Comparison of ENCODE assay signal across 18 cellular contexts in genomic region chr19:16361254-16361653, GRCh38. TPM values are rescaled to one million over a fixed set of nuclear protein-coding genes. Genes with fewer than 3 reads are reported as not detected.
A peak's percentile ranks its signal among the peaks of the same experiment; 100 is the strongest.
DNase-seq lines count a peak whose midpoint lies in the region; ATAC-seq and TF ChIP-seq lines count a peak whose summit lies in the region.
"Had no signal": no experiment of that assay in that cellular context is flagged by ENCODE, and none has a peak within 500 bp of the region (broad histone marks: within the 10 kb centered on the region; RNA-seq: fewer than 3 reads in every experiment).

No MANE protein-coding gene starts in this region.

- peaks cover 0 to 71% (median 12%) of the 10 kb centered on the region in 11 experiments; a peak in 12 of 22 replicates for H4K20me1 ChIP-seq in BLaER1 treated with 17β-estradiol and CSF1 and Interleukin-3, amounts not matched to agents 10 nM and 100 nM

- no peaks in the 10 kb centered on the region for H3K27me3 Mint-ChIP-seq in CD4-positive, alpha-beta memory T cell
- H3K27me3 Mint-ChIP-seq in activated T-helper 17 cell treated with anti-CD3 and anti-CD28 coated beads, Interleukin-2, amount 50 U/mL, for 72 hours = no peaks in the 10 kb centered on the region
- H3K27me3 Mint-ChIP-seq in neural crest cell (ENCODE audit: low read depth) = no peaks in the 10 kb centered on the region

- DNase-seq in CD4-positive, alpha-beta memory T cell = no peak
- DNase-seq in neural crest cell (ENCODE audit: low read depth, low spot score) (no peak), NCI-H1048 (lab: John Stamatoyannopoulos, UW) (no peak)
- DNase-seq in stimulated activated CD4-positive, alpha-beta T cell treated with anti-CD3 and anti-CD28 coated beads, Interleukin-1b, Interleukin-23, amount 100 ng/mL, for 48 hours = no peak
- DNase-seq in stimulated activated CD4-positive, alpha-beta T cell treated with anti-CD3 and anti-CD28 coated beads, Interleukin-4, amount 100 ng/mL, for 24 hours = no peak
- DNase-seq: activated naive CD4-positive, alpha-beta T cell treated with anti-CD3 and anti-CD28 coated beads, Interleukin-2, amount 50 U/mL, for 16 hours; DND-41; Kasumi-1; left colon; NCI-H187 treated with DMSO at 0.1 percent for 48 hours; NCI-H526; stimulated activated CD4-positive, alpha-beta T cell treated with anti-CD3 and anti-CD28 coated beads, Interleukin-15, amount 100 ng/mL, for 24 hours had no signal

- no peak overlapping the region for H3K4me3 ChIP-seq in BLaER1 treated with 17β-estradiol and CSF1 and Interleukin-3, amounts not matched to agents 10 nM and 100 nM
- H3K4me3 ChIP-seq in CD4-positive, alpha-beta memory T cell (ENCODE audit: low read length in 2 of 2) = no peak overlapping the region
- H3K4me3 ChIP-seq: cardiac muscle cell had no signal

- peaks cover 85 to 100% (median 100%) of the 10 kb centered on the region in 10 experiments for H3K4me1 ChIP-seq in BLaER1 treated with 17β-estradiol and CSF1 and Interleukin-3, amounts not matched to agents 10 nM and 100 nM
- H3K4me1 ChIP-seq in CD4-positive, alpha-beta memory T cell (ENCODE audit: insufficient read depth, low read length) = peaks cover 99% of the 10 kb centered on the region

- H3K27ac Mint-ChIP-seq in CD4-positive, alpha-beta memory T cell = peak overlapping the region in 6 of 7 donors; percentile 75 to 94 (median 94)
- H3K27ac Mint-ChIP-seq in activated T-helper 17 cell treated with anti-CD3 and anti-CD28 coated beads, Interleukin-2, amount 50 U/mL, for 72 hours = no peak overlapping the region
- no peak overlapping the region for H3K27ac Mint-ChIP-seq in neural crest cell (ENCODE audit: unreplicated experiment)

- no peak for TF ChIP-seq CTCF in neural crest cell (conservative IDR thresholded peaks at IDR 0.05)

- peak overlapping the region; percentile 4 to 99 (median 97); a peak in 21 of 22 replicates for H3K4me2 ChIP-seq in BLaER1 treated with 17β-estradiol and CSF1 and Interleukin-3, amounts not matched to agents 10 nM and 100 nM

- POLR2A ChIA-PET in CD4-positive, alpha-beta memory T cell (lab: Charles Lee; ENCODE audit: partially characterized antibody) = interaction anchor here (0.6 to 34.9 kb wide), 5 partner anchors 11 to 101 kb away, joined by 3 to 6478 read pairs (median 8); partner anchors contain the start of gene KLF2

- peak overlapping the region in 7 of 8 donors; percentile 36 to 82 (median 77) for H3K4me3 Mint-ChIP-seq in CD4-positive, alpha-beta memory T cell
- peak overlapping the region; percentile 53 for H3K4me3 Mint-ChIP-seq in activated T-helper 17 cell treated with anti-CD3 and anti-CD28 coated beads, Interleukin-2, amount 50 U/mL, for 72 hours
- H3K4me3 Mint-ChIP-seq in neural crest cell = peak overlapping the region; percentile 22

- ATAC-seq in activated T-helper 17 cell treated with anti-CD3 and anti-CD28 coated beads, Interleukin-2, amount 50 U/mL, for 72 hours (replicated peaks) = no peak
- ATAC-seq: left colon, Panc1 had no signal

- no peaks in the 10 kb centered on the region for H3K9me3 ChIP-seq in BLaER1 treated with 17β-estradiol and CSF1 and Interleukin-3, amounts not matched to agents 10 nM and 100 nM (replicated peaks in 1 of 11)
- H3K9me3 ChIP-seq in CD4-positive, alpha-beta memory T cell (ENCODE audit: control insufficient read depth in 1 of 2, low read length in 2 of 2) = no peaks in the 10 kb centered on the region

- H3K9ac ChIP-seq in BLaER1 treated with 17β-estradiol and CSF1 and Interleukin-3, amounts not matched to agents 10 nM and 100 nM = peak overlapping the region in 3 of 11 experiments; percentile 10 to 45 (median 20); a peak in 1 of 22 replicates

- peaks cover 0 to 44% (median 0%) of the 10 kb centered on the region in 11 experiments; a peak in 7 of 22 replicates for H3K27me3 ChIP-seq in BLaER1 treated with 17β-estradiol and CSF1 and Interleukin-3, amounts not matched to agents 10 nM and 100 nM
- no peaks in the 10 kb centered on the region for H3K27me3 ChIP-seq in CD4-positive, alpha-beta memory T cell (ENCODE audit: insufficient read depth, low read length)
- H3K27me3 ChIP-seq: cardiac muscle cell had no signal

- peaks cover 0 to 3% of the 10 kb centered on the region in 2 donors for H3K36me3 Mint-ChIP-seq in CD4-positive, alpha-beta memory T cell
- peaks cover 35% of the 10 kb centered on the region for H3K36me3 Mint-ChIP-seq in activated T-helper 17 cell treated with anti-CD3 and anti-CD28 coated beads, Interleukin-2, amount 50 U/mL, for 72 hours (ENCODE audit: low read depth)
- H3K36me3 Mint-ChIP-seq in neural crest cell (ENCODE audit: low read depth) = no peaks in the 10 kb centered on the region

- H3K9me3 Mint-ChIP-seq in CD4-positive, alpha-beta memory T cell = no peaks in the 10 kb centered on the region
- H3K9me3 Mint-ChIP-seq in activated T-helper 17 cell treated with anti-CD3 and anti-CD28 coated beads, Interleukin-2, amount 50 U/mL, for 72 hours = no peaks in the 10 kb centered on the region
- no peaks in the 10 kb centered on the region for H3K9me3 Mint-ChIP-seq in neural crest cell

- intact Hi-C loops in CD4-positive, alpha-beta memory T cell (cut with micrococcal nuclease) = no loop called here

- peaks cover 0 to 33% (median 8%) of the 10 kb centered on the region in 11 experiments; a peak in 11 of 22 replicates for H3K36me3 ChIP-seq in BLaER1 treated with 17β-estradiol and CSF1 and Interleukin-3, amounts not matched to agents 10 nM and 100 nM
- no peaks in the 10 kb centered on the region for H3K36me3 ChIP-seq in CD4-positive, alpha-beta memory T cell (ENCODE audit: insufficient read depth, low read length)
- H3K36me3 ChIP-seq: cardiac muscle cell had no signal

- peaks cover 53 to 97% (median 73%) of the 10 kb centered on the region in 4 donors for H3K4me1 Mint-ChIP-seq in CD4-positive, alpha-beta memory T cell
- peaks cover 55% of the 10 kb centered on the region for H3K4me1 Mint-ChIP-seq in activated T-helper 17 cell treated with anti-CD3 and anti-CD28 coated beads, Interleukin-2, amount 50 U/mL, for 72 hours
- H3K4me1 Mint-ChIP-seq in neural crest cell = peaks cover 20% of the 10 kb centered on the region

- CTCF ChIA-PET in CD4-positive, alpha-beta memory T cell (lab: Charles Lee; ENCODE audit: partially characterized antibody) = interaction anchor here (0.9 to 3.0 kb wide), 8 partner anchors 10 to 114 kb away, joined by 6 to 16 read pairs (median 8); no protein-coding TSS in a partner anchor

- peak overlapping the region in 2 of 11 experiments; percentile 9 to 17; a peak in 1 of 22 replicates for H3K27ac ChIP-seq in BLaER1 treated with 17β-estradiol and CSF1 and Interleukin-3, amounts not matched to agents 10 nM and 100 nM
- no peak overlapping the region for H3K27ac ChIP-seq in CD4-positive, alpha-beta memory T cell (ENCODE audit: low read depth, low read length)
- H3K27ac ChIP-seq: C4-2B, cardiac muscle cell, VCaP had no signal

RNA-seq across cellular contexts. Expression of gene KLF2, which starts 36.6 kb away (rescaled TPM):
- 100 to 1,000 TPM; 425 to 437 TPM for total RNA-seq in CD4-positive, alpha-beta memory T cell
- 100 to 1,000 TPM; 120 to 300 TPM for polyA plus RNA-seq in CD4-positive, alpha-beta memory T cell
- 1 to 10 TPM; 1.9 to 9.9 TPM for total RNA-seq in activated T-helper 17 cell treated with anti-CD3 and anti-CD28 coated beads, Interleukin-2, amount 50 U/mL, for 72 hours
- 0.16 and 0.54 TPM in 2 replicates for total RNA-seq in neural crest cell

Comparison
In these comparisons a context has a peak if more than half of its experiments do, and no peak if none do; other contexts are left out.
1. H3K27ac Mint-ChIP-seq: peak in CD4-positive, alpha-beta memory T cell (6 of 7); none in activated T-helper 17 cell treated with anti-CD3 and anti-CD28 coated beads, Interleukin-2, amount 50 U/mL, for 72 hours (single experiment) and neural crest cell (single experiment).
2. H3K4me3 Mint-ChIP-seq: peak in every context shown above with its lines; median percentile 77 in CD4-positive, alpha-beta memory T cell; 53 in activated T-helper 17 cell treated with anti-CD3 and anti-CD28 coated beads, Interleukin-2, amount 50 U/mL, for 72 hours; 22 in neural crest cell.
3. RNA of gene KLF2, which starts 36.6 kb away (total RNA-seq): 425 to 437 TPM in CD4-positive, alpha-beta memory T cell; 1.9 to 9.9 TPM in activated T-helper 17 cell treated with anti-CD3 and anti-CD28 coated beads, Interleukin-2, amount 50 U/mL, for 72 hours and 0.16 to 0.54 TPM in neural crest cell; every median in the first group is over 10 times any median in the second.